Comparison of ENCODE assay signal across 1 cellular context in the genomic region with DNA sequence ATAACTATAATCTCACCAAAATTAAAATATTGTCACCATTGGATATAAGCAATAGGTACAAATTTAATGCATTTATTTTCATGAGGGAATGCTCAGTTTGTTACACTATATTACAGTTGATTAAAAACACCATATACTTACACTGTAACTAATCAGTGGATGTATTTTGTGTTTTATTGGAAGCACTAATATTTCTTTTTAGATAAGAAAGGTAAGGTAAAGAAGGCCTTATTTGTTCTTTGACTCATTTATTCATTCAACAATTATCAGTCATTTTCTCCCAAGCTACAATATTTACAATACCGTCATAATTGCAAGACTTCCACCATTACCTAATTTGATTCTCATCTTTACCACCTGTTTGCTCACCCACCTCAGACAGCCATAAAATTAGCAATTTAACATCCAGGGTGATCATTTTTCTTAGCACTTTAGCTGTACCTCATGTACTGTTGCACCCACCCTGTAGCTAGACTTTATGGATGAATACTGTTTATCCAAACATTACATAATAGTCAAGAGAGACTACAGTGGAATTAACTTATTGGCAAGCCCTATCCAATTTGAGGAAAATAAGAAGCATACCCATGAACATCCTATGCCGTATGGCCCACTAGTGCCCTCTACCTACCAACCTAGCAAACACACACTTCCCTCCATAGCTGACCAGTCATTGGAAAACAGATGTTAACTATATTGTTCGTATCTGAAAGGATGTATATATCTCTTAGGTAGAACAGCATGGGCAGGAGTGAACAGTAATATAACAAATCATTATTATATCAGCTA.
TF ChIP-seq lines count a peak whose summit lies in the region.

No MANE protein-coding gene starts in this region.

TF ChIP-seq in GM23338, 12 proteins besides CTCF, POLR2A, EP300 and RAD21 (continued from another document):
- TF ChIP-seq, protein P1, sequence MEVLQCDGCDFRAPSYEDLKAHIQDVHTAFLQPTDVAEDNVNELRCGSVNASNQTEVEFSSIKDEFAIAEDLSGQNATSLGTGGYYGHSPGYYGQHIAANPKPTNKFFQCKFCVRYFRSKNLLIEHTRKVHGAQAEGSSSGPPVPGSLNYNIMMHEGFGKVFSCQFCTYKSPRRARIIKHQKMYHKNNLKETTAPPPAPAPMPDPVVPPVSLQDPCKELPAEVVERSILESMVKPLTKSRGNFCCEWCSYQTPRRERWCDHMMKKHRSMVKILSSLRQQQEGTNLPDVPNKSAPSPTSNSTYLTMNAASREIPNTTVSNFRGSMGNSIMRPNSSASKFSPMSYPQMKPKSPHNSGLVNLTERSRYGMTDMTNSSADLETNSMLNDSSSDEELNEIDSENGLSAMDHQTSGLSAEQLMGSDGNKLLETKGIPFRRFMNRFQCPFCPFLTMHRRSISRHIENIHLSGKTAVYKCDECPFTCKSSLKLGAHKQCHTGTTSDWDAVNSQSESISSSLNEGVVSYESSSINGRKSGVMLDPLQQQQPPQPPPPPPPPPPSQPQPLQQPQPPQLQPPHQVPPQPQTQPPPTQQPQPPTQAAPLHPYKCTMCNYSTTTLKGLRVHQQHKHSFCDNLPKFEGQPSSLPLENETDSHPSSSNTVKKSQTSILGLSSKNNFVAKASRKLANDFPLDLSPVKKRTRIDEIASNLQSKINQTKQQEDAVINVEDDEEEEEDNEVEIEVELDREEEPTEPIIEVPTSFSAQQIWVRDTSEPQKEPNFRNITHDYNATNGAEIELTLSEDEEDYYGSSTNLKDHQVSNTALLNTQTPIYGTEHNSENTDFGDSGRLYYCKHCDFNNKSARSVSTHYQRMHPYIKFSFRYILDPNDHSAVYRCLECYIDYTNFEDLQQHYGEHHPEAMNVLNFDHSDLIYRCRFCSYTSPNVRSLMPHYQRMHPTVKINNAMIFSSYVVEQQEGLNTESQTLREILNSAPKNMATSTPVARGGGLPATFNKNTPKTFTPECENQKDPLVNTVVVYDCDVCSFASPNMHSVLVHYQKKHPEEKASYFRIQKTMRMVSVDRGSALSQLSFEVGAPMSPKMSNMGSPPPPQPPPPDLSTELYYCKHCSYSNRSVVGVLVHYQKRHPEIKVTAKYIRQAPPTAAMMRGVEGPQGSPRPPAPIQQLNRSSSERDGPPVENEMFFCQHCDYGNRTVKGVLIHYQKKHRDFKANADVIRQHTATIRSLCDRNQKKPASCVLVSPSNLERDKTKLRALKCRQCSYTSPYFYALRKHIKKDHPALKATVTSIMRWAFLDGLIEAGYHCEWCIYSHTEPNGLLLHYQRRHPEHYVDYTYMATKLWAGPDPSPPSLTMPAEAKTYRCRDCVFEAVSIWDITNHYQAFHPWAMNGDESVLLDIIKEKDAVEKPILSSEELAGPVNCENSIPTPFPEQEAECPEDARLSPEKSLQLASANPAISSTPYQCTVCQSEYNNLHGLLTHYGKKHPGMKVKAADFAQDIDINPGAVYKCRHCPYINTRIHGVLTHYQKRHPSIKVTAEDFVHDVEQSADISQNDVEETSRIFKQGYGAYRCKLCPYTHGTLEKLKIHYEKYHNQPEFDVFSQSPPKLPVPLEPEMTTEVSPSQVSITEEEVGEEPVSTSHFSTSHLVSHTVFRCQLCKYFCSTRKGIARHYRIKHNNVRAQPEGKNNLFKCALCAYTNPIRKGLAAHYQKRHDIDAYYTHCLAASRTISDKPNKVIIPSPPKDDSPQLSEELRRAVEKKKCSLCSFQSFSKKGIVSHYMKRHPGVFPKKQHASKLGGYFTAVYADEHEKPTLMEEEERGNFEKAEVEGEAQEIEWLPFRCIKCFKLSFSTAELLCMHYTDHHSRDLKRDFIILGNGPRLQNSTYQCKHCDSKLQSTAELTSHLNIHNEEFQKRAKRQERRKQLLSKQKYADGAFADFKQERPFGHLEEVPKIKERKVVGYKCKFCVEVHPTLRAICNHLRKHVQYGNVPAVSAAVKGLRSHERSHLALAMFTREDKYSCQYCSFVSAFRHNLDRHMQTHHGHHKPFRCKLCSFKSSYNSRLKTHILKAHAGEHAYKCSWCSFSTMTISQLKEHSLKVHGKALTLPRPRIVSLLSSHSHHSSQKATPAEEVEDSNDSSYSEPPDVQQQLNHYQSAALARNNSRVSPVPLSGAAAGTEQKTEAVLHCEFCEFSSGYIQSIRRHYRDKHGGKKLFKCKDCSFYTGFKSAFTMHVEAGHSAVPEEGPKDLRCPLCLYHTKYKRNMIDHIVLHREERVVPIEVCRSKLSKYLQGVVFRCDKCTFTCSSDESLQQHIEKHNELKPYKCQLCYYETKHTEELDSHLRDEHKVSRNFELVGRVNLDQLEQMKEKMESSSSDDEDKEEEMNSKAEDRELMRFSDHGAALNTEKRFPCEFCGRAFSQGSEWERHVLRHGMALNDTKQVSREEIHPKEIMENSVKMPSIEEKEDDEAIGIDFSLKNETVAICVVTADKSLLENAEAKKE (CRISPR knock-in tag; IDR thresholded peaks at IDR 0.05) = no peak
- TF ChIP-seq NANOG (IDR thresholded peaks at IDR 0.05; ENCODE audit: borderline replicate concordance) (no peak), JUNB (IDR thresholded peaks at IDR 0.05; ENCODE audit: unreplicated experiment) (no peak), STAT1 (IDR thresholded peaks at IDR 0.05; ENCODE audit: unreplicated experiment) (no peak), CREB1 (CRISPR knock-in tag; IDR thresholded peaks at IDR 0.05; ENCODE audit: low read depth) (no peak), ZNF331 (CRISPR knock-in tag; IDR thresholded peaks at IDR 0.05; ENCODE audit: low read depth) (no peak), EZH2 (IDR thresholded peaks at IDR 0.05; ENCODE audit: low read depth, unreplicated experiment) (no peak), POLR2AphosphoS5 (IDR thresholded peaks at IDR 0.05; ENCODE audit: low read depth) (no peak)
TF ChIP-seq in GM23338: peak in this region for 0.
